9 cellular contexts compared by ENCODE assay signal in the genomic region with DNA sequence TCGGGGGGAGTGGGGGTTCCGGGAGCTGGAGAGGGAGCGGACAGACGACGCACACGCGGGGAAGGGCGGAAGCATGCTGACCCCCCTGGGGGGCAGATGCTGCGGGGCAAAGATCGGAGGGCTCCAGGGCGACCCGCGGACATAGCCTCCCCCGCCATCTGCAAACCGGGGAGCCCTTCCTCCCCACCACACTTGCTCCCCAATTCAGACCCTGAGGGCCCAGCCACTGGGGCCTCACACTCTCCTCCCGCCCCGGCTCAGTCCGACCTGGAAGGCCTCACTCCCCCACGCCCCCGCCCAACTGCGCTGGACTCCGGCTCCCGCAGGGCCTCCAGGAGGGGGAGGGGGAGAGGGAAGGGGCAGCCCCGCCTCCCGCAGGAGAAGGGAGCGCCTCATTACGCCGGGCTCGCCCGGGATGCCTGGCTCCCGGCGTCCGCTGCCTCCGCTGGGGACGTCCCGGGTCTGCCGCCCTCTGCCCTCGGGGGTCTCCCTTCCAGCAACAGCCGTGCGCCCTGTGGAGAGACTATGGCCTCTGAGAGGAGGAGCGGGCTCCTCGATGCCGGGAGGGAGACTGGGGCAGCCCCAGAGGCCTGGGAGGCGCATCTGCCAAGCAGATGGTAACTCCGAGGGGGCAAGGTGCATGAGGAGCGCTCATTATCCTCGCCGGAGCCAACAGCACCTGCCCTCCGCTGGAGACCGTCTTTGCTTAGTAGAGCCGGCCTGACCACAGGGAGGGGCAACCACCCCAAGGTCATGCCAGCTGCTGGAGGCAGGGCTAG. TPM values are rescaled to one million over a fixed set of nuclear protein-coding genes. Genes with fewer than 3 reads are reported as not detected.
DNase-seq lines count a peak whose midpoint lies in the region; ATAC-seq and TF ChIP-seq lines count a peak whose summit lies in the region.
"Had no signal": no experiment of that assay in that cellular context is flagged by ENCODE, and none has a peak within 500 bp of the region (broad histone marks: within the 10 kb centered on the region; RNA-seq: fewer than 3 reads in every experiment).

No MANE protein-coding gene starts in this region.

- DNase-seq in AG09309 (ENCODE audit: low read depth) (no peak), HL-60 (ENCODE audit: low read depth in 1 of 2, low spot score in 1 of 2) (no peak), SK-N-SH (peak; percentile 89), epithelial cell of esophagus (ENCODE audit: low read depth) (peak; percentile 41), midbrain (lab: John Stamatoyannopoulos, UW) (peak; percentile 81), upper lobe of left lung (peak in 1 of 2 donors; percentile 89), mesenteric fat pad (ENCODE audit: low spot score) (no peak)

- H3K4me1 ChIP-seq in SK-N-SH (ENCODE audit: control insufficient read depth in 1 of 2, insufficient read depth in 2 of 2, low read depth in 1 of 2, low read length in 1 of 2) = peaks cover 0 to 17% of the 10 kb centered on the region in 2 experiments; a peak in 2 of 4 replicates
- H3K4me1 ChIP-seq in upper lobe of left lung = peaks cover 20 to 35% (median 24%) of the 10 kb centered on the region in 4 donors

- TF ChIP-seq EP300 in SK-N-SH (IDR thresholded peaks at IDR 0.05; ENCODE audit: borderline replicate concordance in 1 of 2, low read depth in 1 of 2, low read length in 1 of 2) (no peak), upper lobe of left lung (IDR thresholded peaks at IDR 0.05) (no peak)

- ATAC-seq in upper lobe of left lung (ENCODE audit: low FRiP score in 2 of 2) (peak; percentile 54 to 82), GM21526 (IDR thresholded peaks at IDR 0.05; ENCODE audit: low FRiP score, unreplicated experiment) (no peak)

- H3K9ac ChIP-seq in SK-N-SH = peak overlapping the region; percentile 76

- H3K9me3 ChIP-seq in SK-N-SH (no peaks in the 10 kb centered on the region), upper lobe of left lung (no peaks in the 10 kb centered on the region)
- H3K9me3 ChIP-seq: neutrophil had no signal

- POLR2A ChIA-PET in SK-N-SH (lab: Yijun Ruan, JAX) = interaction anchor here (0.7 to 1.5 kb wide), 6 partner anchors 8 to 512 kb away, joined by 3 to 5 read pairs (median 4); no protein-coding TSS in a partner anchor

- H3K9me2 ChIP-seq in SK-N-SH = no peaks in the 10 kb centered on the region

- TF ChIP-seq CTCF in AG09309 (IDR thresholded peaks at IDR 0.05; ENCODE audit: control insufficient read depth, insufficient read depth, low read depth, low read length, missing control alignments) (no peak), HL-60 (IDR thresholded peaks at IDR 0.05; ENCODE audit: insufficient read depth, low read length) (no peak), SK-N-SH (IDR thresholded peaks at IDR 0.05) (no peak), epithelial cell of esophagus (IDR thresholded peaks at IDR 0.05; ENCODE audit: insufficient read depth, low read depth, low read length, missing control alignments) (no peak), upper lobe of left lung (IDR thresholded peaks at IDR 0.05) (no peak)

- no peaks in the 10 kb centered on the region for H3F3A ChIP-seq in SK-N-SH (replicated peaks; ENCODE audit: insufficient read depth)

- TF ChIP-seq POLR2A in upper lobe of left lung (IDR thresholded peaks at IDR 0.05) = no peak

- H3K79me2 ChIP-seq in SK-N-SH (ENCODE audit: insufficient read depth) = peaks cover 8% of the 10 kb centered on the region; the same call in 1 of the 2 replicates

- H3K36me3 ChIP-seq in SK-N-SH (replicated peaks in 1 of 2; ENCODE audit: control insufficient read depth in 1 of 2, insufficient read depth in 2 of 2, low read length in 1 of 2) (no peaks in the 10 kb centered on the region), upper lobe of left lung (no peaks in the 10 kb centered on the region)
- H3K36me3 ChIP-seq: neutrophil had no signal

- H4K20me1 ChIP-seq in SK-N-SH (ENCODE audit: insufficient read depth) = no peaks in the 10 kb centered on the region

- H3K27me3 ChIP-seq in HL-60 (ENCODE audit: insufficient read depth, poor library complexity, severe bottlenecking) (peaks cover 70% of the 10 kb centered on the region), SK-N-SH (ENCODE audit: insufficient read depth) (0 out of 2 replicates have a peak, but pooled peaks cover 3% of the 10 kb centered on the region), upper lobe of left lung (peaks cover 0 to 40% (median 22%) of the 10 kb centered on the region in 4 donors)

- 13% methylated on average over 12 of the region's 51 CpGs for WGBS in SK-N-SH (ENCODE audit: low lambda C conversion rate)
- 0% methylated on average over 15 of the region's 51 CpGs; no CpG with 5 or more reads in 1 of the 2 donors for WGBS in upper lobe of left lung, 2 donors

- TF ChIP-seq RAD21 in SK-N-SH (IDR thresholded peaks at IDR 0.05; ENCODE audit: low read length) = no peak

- CTCF ChIA-PET in SK-N-SH (lab: Yijun Ruan, JAX) = interaction anchor here (1.1 to 14.4 kb wide), 10 partner anchors 8 to 335 kb away, joined by 3 to 286 read pairs (median 20); no protein-coding TSS in a partner anchor

- no peak overlapping the region for H3K27ac ChIP-seq in HL-60 (replicated peaks)
- peak overlapping the region; percentile 56 to 88; a peak in 3 of 4 replicates for H3K27ac ChIP-seq in SK-N-SH (ENCODE audit: low read depth in 2 of 2, low read length in 1 of 2)
- peak overlapping the region; percentile 77 to 85 (median 84) for H3K27ac ChIP-seq in upper lobe of left lung
- H3K27ac ChIP-seq: neutrophil had no signal

- H2AFZ ChIP-seq in SK-N-SH (ENCODE audit: low read depth) = peak overlapping the region; percentile 70; the same call in 1 of the 2 replicates

- H3K4me3 ChIP-seq in AG09309 (ENCODE audit: control insufficient read depth, low read depth, low read length) (peak overlapping the region; percentile 86), HL-60 (replicated peaks; ENCODE audit: insufficient read depth, low read length) (peak overlapping the region; percentile 15), SK-N-SH (ENCODE audit: low read depth in 2 of 2, low read length in 1 of 2) (peak overlapping the region; percentile 65 to 68), epithelial cell of esophagus (ENCODE audit: low read length) (peak overlapping the region; percentile 63), upper lobe of left lung (peak overlapping the region; percentile 36 to 64 (median 52))

- peak overlapping the region; percentile 93 for H3K4me2 ChIP-seq in SK-N-SH

TF ChIP-seq in SK-N-SH, 30 proteins besides CTCF, POLR2A, EP300 and RAD21:
- TF ChIP-seq YY1 (IDR thresholded peaks at IDR 0.05; ENCODE audit: low read depth) = no peak
- peak; percentile 68 for TF ChIP-seq CHD2 (IDR thresholded peaks at IDR 0.05; ENCODE audit: low read length, partially characterized antibody)
- no peak for TF ChIP-seq TAF1 (IDR thresholded peaks at IDR 0.05; ENCODE audit: borderline replicate concordance, low read depth, low read length)
TF ChIP-seq in SK-N-SH: peak in this region for 1.

RNA-seq across cellular contexts. Expression of a gene that starts 0.6 kb away (rescaled TPM):
- 2.8 and 5.3 TPM in 2 replicates for polyA plus RNA-seq in SK-N-SH (2012; rRNA removed)
- polyA plus RNA-seq in SK-N-SH (2012; cell fraction: cytosol; rRNA removed) = 8.4 and 9.9 TPM in 2 replicates
- 1.3 and 1.6 TPM in 2 replicates for polyA plus RNA-seq in SK-N-SH (2012; cell fraction: nucleus; rRNA removed)
- total RNA-seq in upper lobe of left lung (10 to 100 TPM; 18.4 to 63.9 (median 28.1) TPM), mesenteric fat pad (13.6 TPM)

RNA-seq across cellular contexts. Expression of a gene that starts 21.3 kb away (rescaled TPM):
- 22.8 and 26.4 TPM in 2 replicates for polyA plus RNA-seq in SK-N-SH (2012; rRNA removed)
- polyA plus RNA-seq in SK-N-SH (2012; cell fraction: cytosol; rRNA removed) = 13.8 and 20.8 TPM in 2 replicates
- 12.8 and 16.0 TPM in 2 replicates for polyA plus RNA-seq in SK-N-SH (2012; cell fraction: nucleus; rRNA removed)
- 10 to 100 TPM; 15.7 to 39.3 (median 30.8) TPM for total RNA-seq in upper lobe of left lung
- 26.8 TPM for total RNA-seq in mesenteric fat pad

Comparison
In these comparisons a context has a peak if more than half of its experiments do, and no peak if none do; other contexts are left out.
1. DNase-seq: peak in SK-N-SH (single experiment), epithelial cell of esophagus (single experiment) and midbrain (single experiment); none in AG09309 (single experiment), HL-60 (0 of 2) and mesenteric fat pad (single experiment).
2. H3K4me3 ChIP-seq: peak in every context shown above with its lines; median percentile 86 in AG09309; 66 in SK-N-SH; 63 in epithelial cell of esophagus; 52 in upper lobe of left lung; 15 in HL-60.